ENCODE assay signal across 13 cellular contexts in genomic region chr9:130870491-130871381, GRCh38. TPM values are rescaled to one million over a fixed set of nuclear protein-coding genes. Genes with fewer than 3 reads are reported as not detected.
A peak's percentile ranks its signal among the peaks of the same experiment; 100 is the strongest.
DNase-seq lines count a peak whose midpoint lies in the region; ATAC-seq and TF ChIP-seq lines count a peak whose summit lies in the region.
"Had no signal": no experiment of that assay in that cellular context is flagged by ENCODE, and none has a peak within 500 bp of the region (broad histone marks: within the 10 kb centered on the region; RNA-seq: fewer than 3 reads in every experiment).

No MANE protein-coding gene starts in this region.

- no peaks in the 10 kb centered on the region for H3K27me3 ChIP-seq in esophagus squamous epithelium
- no peaks in the 10 kb centered on the region for H3K27me3 ChIP-seq in naive thymus-derived CD4-positive, alpha-beta T cell (ENCODE audit: control insufficient read depth in 2 of 2, insufficient read depth in 2 of 2, low read length in 2 of 2)
- H3K27me3 ChIP-seq: adrenal gland had no signal

- no peaks in the 10 kb centered on the region for H3K27me3 Mint-ChIP-seq in stimulated activated memory B cell treated with anti-CD40 and anti-IgM and Interleukin-4, amounts not matched to agents 10 μg/mL and 1 μg/mL and 100 μg/mL, for 72 hours
- H3K27me3 Mint-ChIP-seq in MCF 10A (ENCODE audit: insufficient read depth, unreplicated experiment) = no peaks in the 10 kb centered on the region
- no peaks in the 10 kb centered on the region for H3K27me3 Mint-ChIP-seq in naive thymus-derived CD4-positive, alpha-beta T cell
- H3K27me3 Mint-ChIP-seq: stimulated activated naive CD8-positive, alpha-beta T cell treated with anti-CD3 and anti-CD28 coated beads, Interleukin-15, Interleukin-2, amounts not matched to agents 100 ng/mL and 50 ng/mL, for 24 hours had no signal

- H3K36me3 ChIP-seq in esophagus squamous epithelium = peaks cover 8 to 83% (median 35%) of the 10 kb centered on the region in 3 donors
- H3K36me3 ChIP-seq in naive thymus-derived CD4-positive, alpha-beta T cell (ENCODE audit: control insufficient read depth in 2 of 3, insufficient read depth in 3 of 3, low read length in 3 of 3) = peaks cover 0 to 44% (median 11%) of the 10 kb centered on the region in 3 experiments

- no peak for DNase-seq in esophagus squamous epithelium (lab: John Stamatoyannopoulos, UW)
- no peak for DNase-seq in MCF 10A (ENCODE audit: unreplicated experiment)
- no peak for DNase-seq in naive thymus-derived CD4-positive, alpha-beta T cell
- DNase-seq: DND-41, SHP77 treated with DMSO at 0.1 percent for 48 hours had no signal

- H3K36me3 Mint-ChIP-seq in stimulated activated memory B cell treated with anti-CD40 and anti-IgM and Interleukin-4, amounts not matched to agents 10 μg/mL and 1 μg/mL and 100 μg/mL, for 72 hours = peaks cover 45% of the 10 kb centered on the region
- peaks cover 81% of the 10 kb centered on the region for H3K36me3 Mint-ChIP-seq in MCF 10A (ENCODE audit: insufficient read depth, unreplicated experiment)
- peaks cover 2 to 38% (median 9%) of the 10 kb centered on the region in 5 donors for H3K36me3 Mint-ChIP-seq in naive thymus-derived CD4-positive, alpha-beta T cell

- intact Hi-C loops in esophagus squamous epithelium (cut with DNase I) (loop anchor here (10.0 kb wide), 1 partner anchor 74 kb away; no protein-coding TSS in a partner anchor), MCF 10A (cut with micrococcal nuclease) (loop anchor here (1.0 kb wide), 2 partner anchors 71 to 128 kb away; no protein-coding TSS in a partner anchor)
- intact Hi-C loops in naive thymus-derived CD4-positive, alpha-beta T cell (cut with micrococcal nuclease) = no loop called here

- WGBS in esophagus squamous epithelium, 2 donors = 73 to 80% methylated on average over 16 of the region's 17 CpGs

- no peaks in the 10 kb centered on the region for H3K9me3 Mint-ChIP-seq in stimulated activated memory B cell treated with anti-CD40 and anti-IgM and Interleukin-4, amounts not matched to agents 10 μg/mL and 1 μg/mL and 100 μg/mL, for 72 hours
- no peaks in the 10 kb centered on the region for H3K9me3 Mint-ChIP-seq in MCF 10A (ENCODE audit: unreplicated experiment)
- H3K9me3 Mint-ChIP-seq in naive thymus-derived CD4-positive, alpha-beta T cell = no peaks in the 10 kb centered on the region
- H3K9me3 Mint-ChIP-seq: stimulated activated naive CD8-positive, alpha-beta T cell treated with anti-CD3 and anti-CD28 coated beads, Interleukin-15, Interleukin-2, amounts not matched to agents 100 ng/mL and 50 ng/mL, for 24 hours had no signal

- POLR2A ChIA-PET in MCF 10A (lab: Yijun Ruan, JAX) = interaction anchor here (0.8 to 1.1 kb wide), 2 partner anchors 25 to 163 kb away, joined by 3 to 4 read pairs; no protein-coding TSS in a partner anchor
- POLR2A ChIA-PET in naive thymus-derived CD4-positive, alpha-beta T cell (lab: Charles Lee) = no interaction called here

- TF ChIP-seq CTCF in esophagus squamous epithelium (IDR thresholded peaks at IDR 0.05) (no peak), MCF 10A (IDR thresholded peaks at IDR 0.05; ENCODE audit: unreplicated experiment) (no peak)

- no peak overlapping the region for H3K4me3 Mint-ChIP-seq in stimulated activated memory B cell treated with anti-CD40 and anti-IgM and Interleukin-4, amounts not matched to agents 10 μg/mL and 1 μg/mL and 100 μg/mL, for 72 hours
- H3K4me3 Mint-ChIP-seq in MCF 10A (ENCODE audit: unreplicated experiment) = no peak overlapping the region
- H3K4me3 Mint-ChIP-seq in naive thymus-derived CD4-positive, alpha-beta T cell = no peak overlapping the region
- H3K4me3 Mint-ChIP-seq: stimulated activated naive CD8-positive, alpha-beta T cell treated with anti-CD3 and anti-CD28 coated beads, Interleukin-15, Interleukin-2, amounts not matched to agents 100 ng/mL and 50 ng/mL, for 24 hours had no signal

- peaks cover 32% of the 10 kb centered on the region for H3K4me1 Mint-ChIP-seq in stimulated activated memory B cell treated with anti-CD40 and anti-IgM and Interleukin-4, amounts not matched to agents 10 μg/mL and 1 μg/mL and 100 μg/mL, for 72 hours
- H3K4me1 Mint-ChIP-seq in MCF 10A (ENCODE audit: insufficient read depth, unreplicated experiment) = peaks cover 6% of the 10 kb centered on the region
- H3K4me1 Mint-ChIP-seq in naive thymus-derived CD4-positive, alpha-beta T cell = peaks cover 0 to 8% (median 4%) of the 10 kb centered on the region in 7 donors

- H3K4me1 ChIP-seq in esophagus squamous epithelium = peaks cover 0 to 74% (median 7%) of the 10 kb centered on the region in 3 donors
- H3K4me1 ChIP-seq in naive thymus-derived CD4-positive, alpha-beta T cell (ENCODE audit: control insufficient read depth in 2 of 2, insufficient read depth in 2 of 2, low read length in 2 of 2) = no peaks in the 10 kb centered on the region

- H3K9me3 ChIP-seq in esophagus squamous epithelium = no peaks in the 10 kb centered on the region
- no peaks in the 10 kb centered on the region for H3K9me3 ChIP-seq in naive thymus-derived CD4-positive, alpha-beta T cell (ENCODE audit: control insufficient read depth in 2 of 3, low read length in 3 of 3)
- H3K9me3 ChIP-seq: adrenal gland had no signal

- ATAC-seq in GM19395 (IDR thresholded peaks at IDR 0.05; ENCODE audit: unreplicated experiment) (peak; percentile 76), HG03460 (IDR thresholded peaks at IDR 0.05; ENCODE audit: unreplicated experiment) (peak; percentile 51), HG03139 (IDR thresholded peaks at IDR 0.05; ENCODE audit: unreplicated experiment) (no peak)
- ATAC-seq in stimulated activated memory B cell treated with anti-CD40 and anti-IgM and Interleukin-4, amounts not matched to agents 10 μg/mL and 1 μg/mL and 100 μg/mL, for 72 hours = peak; percentile 97
- no peak for ATAC-seq in naive thymus-derived CD4-positive, alpha-beta T cell

- peak overlapping the region; percentile 89 for H3K27ac Mint-ChIP-seq in stimulated activated memory B cell treated with anti-CD40 and anti-IgM and Interleukin-4, amounts not matched to agents 10 μg/mL and 1 μg/mL and 100 μg/mL, for 72 hours
- H3K27ac Mint-ChIP-seq in MCF 10A (ENCODE audit: low read depth, unreplicated experiment) = no peak overlapping the region
- no peak overlapping the region for H3K27ac Mint-ChIP-seq in naive thymus-derived CD4-positive, alpha-beta T cell
- H3K27ac Mint-ChIP-seq: stimulated activated naive CD8-positive, alpha-beta T cell treated with anti-CD3 and anti-CD28 coated beads, Interleukin-15, Interleukin-2, amounts not matched to agents 100 ng/mL and 50 ng/mL, for 24 hours had no signal

- CTCF ChIA-PET in MCF 10A (lab: Yijun Ruan, JAX) = interaction anchor here (0.5 to 10.8 kb wide), 25 partner anchors 9 to 1906 kb away, joined by 3 to 235 read pairs (median 4); no protein-coding TSS in a partner anchor
- CTCF ChIA-PET in naive thymus-derived CD4-positive, alpha-beta T cell (lab: Charles Lee) = interaction anchor here (0.6 to 1.8 kb wide), 5 partner anchors 12 to 175 kb away, joined by 3 to 9 read pairs (median 4); no protein-coding TSS in a partner anchor

- TF ChIP-seq POLR2A in esophagus squamous epithelium (IDR thresholded peaks at IDR 0.05) = no peak

- H3K4me3 ChIP-seq in esophagus squamous epithelium = no peak overlapping the region
- H3K4me3 ChIP-seq in naive thymus-derived CD4-positive, alpha-beta T cell (ENCODE audit: low read length) = no peak overlapping the region
- H3K4me3 ChIP-seq: adrenal gland, lung, smooth muscle cell had no signal

- BruUV-seq in MCF 10A (replicated peaks; lab: Mats Ljungman, UMichigan) = no TSS peak

- peak overlapping the region in 3 of 4 donors; percentile 24 to 71 (median 66) for H3K27ac ChIP-seq in esophagus squamous epithelium
- no peak overlapping the region for H3K27ac ChIP-seq in naive thymus-derived CD4-positive, alpha-beta T cell (ENCODE audit: low read depth, low read length)

RNA-seq across cellular contexts. Expression of gene QRFP, which starts 25.9 kb away (rescaled TPM):
- under 1 TPM in 1 of 4 donors, not detected in 3; 0.18 TPM for total RNA-seq in esophagus squamous epithelium
- total RNA-seq in MCF 10A (2022) = not detected in 2 replicates
- not detected for total RNA-seq in naive thymus-derived CD4-positive, alpha-beta T cell
- not detected for polyA plus RNA-seq in naive thymus-derived CD4-positive, alpha-beta T cell
- total RNA-seq: adrenal gland, lung, smooth muscle cell had no signal
- polyA plus RNA-seq: adrenal gland had no signal

RNA-seq across cellular contexts. Expression of gene ABL1, which starts 35.7 kb away (rescaled TPM):
- total RNA-seq in esophagus squamous epithelium (10 to 100 TPM; 22.1 to 51.7 (median 27.1) TPM), MCF 10A (2022) (67.5 TPM in 2 replicates)
- 10 to 100 TPM; 32.1 to 41.0 (median 39.5) TPM for total RNA-seq in naive thymus-derived CD4-positive, alpha-beta T cell
- polyA plus RNA-seq in naive thymus-derived CD4-positive, alpha-beta T cell = 10 to 100 TPM in 1 of 2 donors, 1 to 10 TPM in 1; 8.4 to 15.8 TPM

Comparison
In these comparisons a context has a peak if more than half of its experiments do, and no peak if none do; other contexts are left out.
1. ATAC-seq: peak in GM19395 (single experiment), HG03460 (single experiment) and stimulated activated memory B cell treated with anti-CD40 and anti-IgM and Interleukin-4, amounts not matched to agents 10 μg/mL and 1 μg/mL and 100 μg/mL, for 72 hours (single experiment); none in HG03139 (single experiment) and naive thymus-derived CD4-positive, alpha-beta T cell (single experiment).
2. intact Hi-C loops: an anchor here in esophagus squamous epithelium (10.0 kb wide) and MCF 10A (1.0 kb wide); none called in naive thymus-derived CD4-positive, alpha-beta T cell.